Comparison of ENCODE assay signal across 8 cellular contexts in genomic region chr19:1266116-1266817, GRCh38. TPM values are rescaled to one million over a fixed set of nuclear protein-coding genes. Genes with fewer than 3 reads are reported as not detected.
DNase-seq lines count a peak whose midpoint lies in the region; ATAC-seq and TF ChIP-seq lines count a peak whose summit lies in the region.

No MANE protein-coding gene starts in this region.

- no peaks in the 10 kb centered on the region for H3K27me3 ChIP-seq in lung (ENCODE audit: control insufficient read depth, insufficient read depth)

- 3 to 4% methylated on average over 55 to 69 of the region's 69 CpGs for WGBS in lung, 2 donors

- peaks cover 15 to 42% of the 10 kb centered on the region in 2 donors for H3K4me1 ChIP-seq in lung (ENCODE audit: control insufficient read depth in 2 of 2, insufficient read depth in 2 of 2, low read length in 2 of 2)

- H3K9me3 ChIP-seq in lung (ENCODE audit: control insufficient read depth in 2 of 2, insufficient read depth in 1 of 2, low read length in 1 of 2) = no peaks in the 10 kb centered on the region

- DNase-seq in NCI-H2081 (lab: John Stamatoyannopoulos, UW) (peak; percentile 87 to 89), NCI-H2081 treated with DMSO at 0.1 percent for 48 hours (lab: John Stamatoyannopoulos, UW) (no peak), NCI-H460 (ENCODE audit: extremely low read depth, low read depth) (peak; percentile 84), ecto neural progenitor cell (ENCODE audit: low spot score) (peak; percentile 90), lung (ENCODE audit: low spot score) (peak; percentile 91)
- peak; percentile 62 to 68 for DNase-seq in activated CD4-positive, alpha-beta T cell treated with anti-CD3 and anti-CD28 coated beads, Interleukin-2, amount 50 U/mL, for 4 hours
- DNase-seq in stimulated activated CD4-positive, alpha-beta T cell treated with anti-CD3 and anti-CD28 coated beads, TNF-alpha, amount 100 ng/mL, for 48 hours (ENCODE audit: low read depth in 3 of 3) = peak; percentile 70 to 80 (median 73)

- H3K36me3 ChIP-seq in lung (ENCODE audit: control insufficient read depth in 2 of 2, insufficient read depth in 2 of 2, low read length in 2 of 2) = peaks cover 0 to 6% of the 10 kb centered on the region in 2 donors

- ATAC-seq in HG03039 (IDR thresholded peaks at IDR 0.05; ENCODE audit: unreplicated experiment) = peak; percentile 29
- ATAC-seq in lung (ENCODE audit: insufficient read depth, low FRiP score) = peak; percentile 46

- no peak for TF ChIP-seq CTCF in lung (IDR thresholded peaks at IDR 0.05; ENCODE audit: control extremely low read depth, extremely low read depth)

- peak overlapping the region; percentile 22 for H3K4me3 ChIP-seq in lung

- H3K27ac ChIP-seq in lung (ENCODE audit: low read depth in 1 of 2, low read length in 1 of 2) = peak overlapping the region; percentile 90 to 92

RNA-seq across cellular contexts. Expression of gene CIRBP, which starts 2.9 kb away (rescaled TPM):
- total RNA-seq in NCI-H460 (2014; rRNA removed; shearing (Covaris generic)) = 134 and 148 TPM in 2 replicates
- 341 and 581 TPM in 2 replicates for polyA plus RNA-seq in NCI-H460 (2014; cell fraction: nucleus; rRNA removed)
- 100 to 1,000 TPM; 435 to 443 TPM for total RNA-seq in lung
- polyA plus RNA-seq in lung = 100 to 1,000 TPM; 313 to 488 TPM

RNA-seq across cellular contexts. Expression of gene FAM174C, which starts 9.1 kb away (rescaled TPM):
- total RNA-seq in NCI-H460 (2014; rRNA removed; shearing (Covaris generic)) = 42.7 and 59.3 TPM in 2 replicates
- polyA plus RNA-seq in NCI-H460 (2014; cell fraction: nucleus; rRNA removed) = 63.3 and 94.9 TPM in 2 replicates
- total RNA-seq in lung = 10 to 100 TPM; 17.5 to 66.5 TPM
- 10 to 100 TPM; 72.3 to 89.3 TPM for polyA plus RNA-seq in lung

RNA-seq across cellular contexts. Expression of gene MIDN, which starts 17.9 kb away (rescaled TPM):
- total RNA-seq in NCI-H460 (2014; rRNA removed; shearing (Covaris generic)) = 16.5 and 21.4 TPM in 2 replicates
- 43.6 and 72.7 TPM in 2 replicates for polyA plus RNA-seq in NCI-H460 (2014; cell fraction: nucleus; rRNA removed)
- 100 to 1,000 TPM in 1 of 2 donors, 10 to 100 TPM in 1; 39.7 to 185 TPM for total RNA-seq in lung
- 10 to 100 TPM; 49.3 to 68.0 TPM for polyA plus RNA-seq in lung

RNA-seq across cellular contexts. Expression of gene EFNA2, which starts 19.4 kb away (rescaled TPM):
- 0.62 TPM in 1 of 2 replicates, not detected in the other for total RNA-seq in NCI-H460 (2014; rRNA removed; shearing (Covaris generic))
- polyA plus RNA-seq in NCI-H460 (2014; cell fraction: nucleus; rRNA removed) = 0.51 TPM in 1 of 2 replicates, not detected in the other
- under 1 TPM in 1 of 2 donors, not detected in 1; 0.37 TPM for total RNA-seq in lung
- not detected for polyA plus RNA-seq in lung

RNA-seq across cellular contexts. Expression of gene ATP5F1D, which starts 24.7 kb away (rescaled TPM):
- 37.2 and 37.8 TPM in 2 replicates for total RNA-seq in NCI-H460 (2014; rRNA removed; shearing (Covaris generic))
- polyA plus RNA-seq in NCI-H460 (2014; cell fraction: nucleus; rRNA removed) = 97.6 and 118 TPM in 2 replicates
- total RNA-seq in lung = 100 to 1,000 TPM in 1 of 2 donors, 10 to 100 TPM in 1; 27.1 to 217 TPM
- 100 to 1,000 TPM; 157 to 266 TPM for polyA plus RNA-seq in lung
